ENCODE assay signal across 8 cellular contexts in genomic region chr9:34403554-34404380, GRCh38. TPM values are rescaled to one million over a fixed set of nuclear protein-coding genes. Genes with fewer than 3 reads are reported as not detected.
DNase-seq lines count a peak whose midpoint lies in the region; ATAC-seq and TF ChIP-seq lines count a peak whose summit lies in the region.

No MANE protein-coding gene starts in this region.

- H4K5ac ChIP-seq in H9 (ENCODE audit: insufficient read length, low read depth, low read length): no peak overlapping the region

- H3K23ac ChIP-seq in H9 (ENCODE audit: insufficient read length, low read depth, low read length): no peak overlapping the region

- H4K20me1 ChIP-seq in H9 (ENCODE audit: control insufficient read depth, insufficient read depth, insufficient read length): no peaks in the 10 kb centered on the region

- H3K14ac ChIP-seq in H9 (ENCODE audit: insufficient read depth, low read length): no peak overlapping the region

- H3K4me3 Mint-ChIP-seq in H9: no peak overlapping the region

- no peak overlapping the region for H3T11ph ChIP-seq in H9 (ENCODE audit: low read length)

- TF ChIP-seq CTCF in BJ (IDR thresholded peaks at IDR 0.05; ENCODE audit: insufficient read depth, low read depth, low read length) (peak; percentile 98), H9 (conservative IDR thresholded peaks at IDR 0.05) (peak; percentile 98), thoracic aorta (IDR thresholded peaks at IDR 0.05) (peak; percentile 98)

- no peak overlapping the region for H2BK12ac ChIP-seq in H9 (ENCODE audit: insufficient read length, low read depth, low read length)

- H3K9me3 Mint-ChIP-seq in H9: no peaks in the 10 kb centered on the region

- H3K56ac ChIP-seq in H9 (ENCODE audit: insufficient read length, low read depth, low read length): no peak overlapping the region

- no peak overlapping the region for H3K18ac ChIP-seq in H9 (ENCODE audit: insufficient read length, low read depth, low read length)

- DNase-seq in BJ (ENCODE audit: low read depth): no peak
- DNase-seq in H9: peak; percentile 67
- peak; percentile 14 to 77 for DNase-seq in NCI-H526 (lab: John Stamatoyannopoulos, UW)
- peak; percentile 59 for DNase-seq in activated CD8-positive, alpha-beta memory T cell treated with anti-CD3 and anti-CD28 coated beads, Interleukin-2, amount 50 U/mL, for 4 hours
- peak; percentile 79 for DNase-seq in myocyte (ENCODE audit: low read depth)
- DNase-seq in thoracic aorta (ENCODE audit: low spot score): peak; percentile 31

- H3K4ac ChIP-seq in H9 (ENCODE audit: low read depth, low read length): no peak overlapping the region

- no peaks in the 10 kb centered on the region for H3K27me3 Mint-ChIP-seq in H9 (ENCODE audit: low read depth)

- no peaks in the 10 kb centered on the region for H3K79me2 ChIP-seq in H9 (ENCODE audit: insufficient read depth, low read length)

- H2BK120ac ChIP-seq in H9 (ENCODE audit: low read depth, low read length, poor library complexity, severe bottlenecking): no peak overlapping the region

- no peaks in the 10 kb centered on the region for H3K79me1 ChIP-seq in H9 (ENCODE audit: insufficient read depth, low read depth, low read length, poor library complexity, severe bottlenecking)

- POLR2A ChIA-PET in BJ (lab: Charles Lee): interaction anchor here (0.6 kb wide), 1 partner anchor 10 kb away, joined by 3 read pairs; no protein-coding TSS in a partner anchor

- CTCF ChIA-PET in BJ (lab: Yijun Ruan, JAX): interaction anchor here (0.6 to 4.8 kb wide), 54 partner anchors 8 to 461 kb away, joined by 3 to 79 read pairs (median 5); partner anchors contain the start of genes DNAI1, ENHO, FAM219A and MYORG

- no peak overlapping the region for H2AK5ac ChIP-seq in H9 (ENCODE audit: insufficient read length, low read length)

- no peak overlapping the region for H2BK15ac ChIP-seq in H9 (ENCODE audit: low read depth, low read length)

- no peak overlapping the region for H4K91ac ChIP-seq in H9 (ENCODE audit: insufficient read length, low read depth, low read length)

- no peaks in the 10 kb centered on the region for H3K23me2 ChIP-seq in H9 (ENCODE audit: insufficient read length, low read depth, low read length, poor library complexity, severe bottlenecking)

- no peaks in the 10 kb centered on the region for H3K27me3 ChIP-seq in BJ (ENCODE audit: control insufficient read depth, insufficient read depth, low read length)
- no peaks in the 10 kb centered on the region for H3K27me3 ChIP-seq in H9 (ENCODE audit: insufficient read depth, low read length)
- H3K27me3 ChIP-seq in thoracic aorta (replicated peaks; ENCODE audit: insufficient read depth): no peaks in the 10 kb centered on the region

- H2AFZ ChIP-seq in H9 (ENCODE audit: low read length): no peak overlapping the region

- H3K36me3 ChIP-seq in BJ (ENCODE audit: control insufficient read depth, insufficient read depth, low read length): peaks cover 30% of the 10 kb centered on the region
- peaks cover 33% of the 10 kb centered on the region for H3K36me3 ChIP-seq in thoracic aorta

- H3K36me3 Mint-ChIP-seq in H9 (ENCODE audit: insufficient read depth in 1 of 3, low read depth in 3 of 3): no peaks in the 10 kb centered on the region; a peak in 1 of 7 replicates

- H4K8ac ChIP-seq in H9 (replicated peaks; ENCODE audit: insufficient read length, low read depth, low read length): no peak overlapping the region

- no peak overlapping the region for H2BK5ac ChIP-seq in H9 (ENCODE audit: insufficient read length, low read length)

- no peak overlapping the region for H3K4me2 ChIP-seq in H9 (ENCODE audit: insufficient read depth, insufficient read length, low read length)

- H3K9ac ChIP-seq in H9 (ENCODE audit: extremely low read depth, insufficient read length, low read length): no peak overlapping the region

- no peak overlapping the region for H3K4me3 ChIP-seq in BJ (ENCODE audit: low read depth, low read length)
- no peak overlapping the region for H3K4me3 ChIP-seq in thoracic aorta

- H3K27ac ChIP-seq in H9 (ENCODE audit: insufficient read length, low read depth, low read length) (no peak overlapping the region), thoracic aorta (no peak overlapping the region)

- H3K4me1 ChIP-seq in H9 (ENCODE audit: insufficient read depth, low read length) (no peaks in the 10 kb centered on the region), thoracic aorta (ENCODE audit: control insufficient read depth in 1 of 2, low read depth in 2 of 2) (no peaks in the 10 kb centered on the region)

- no peak overlapping the region for H3K27ac Mint-ChIP-seq in H9

- peak; percentile 53 for ATAC-seq in esophagus mucosa
- no peak for ATAC-seq in thoracic aorta (ENCODE audit: insufficient number of reproducible peaks, low FRiP score, low read depth)
- ATAC-seq in HG02870 (IDR thresholded peaks at IDR 0.05; ENCODE audit: unreplicated experiment): no peak

- no peak overlapping the region for H2BK20ac ChIP-seq in H9 (ENCODE audit: low read depth, low read length, poor library complexity, severe bottlenecking)

- H3K4me1 Mint-ChIP-seq in H9: no peaks in the 10 kb centered on the region

- H3K9me3 ChIP-seq in H9 (ENCODE audit: control insufficient read depth, low read depth, low read length) (no peaks in the 10 kb centered on the region), thoracic aorta (no peaks in the 10 kb centered on the region)

RNA-seq across cellular contexts. Expression of gene MYORG, which starts 27.1 kb away (rescaled TPM):
- polyA plus RNA-seq in BJ (2011; rRNA removed): 0.21 and 0.22 TPM in 2 replicates
- polyA minus RNA-seq in BJ (2011; rRNA and poly(A)+ RNA removed): 0.14 and 0.41 TPM in 2 replicates
- total RNA-seq in H9 (2021) (5.6 and 5.7 TPM in 2 replicates), esophagus mucosa (5.4 TPM), myocyte (2.6 and 7.6 TPM in 2 replicates), thoracic aorta (10 to 100 TPM in 1 of 2 donors, 1 to 10 TPM in 1; 7.4 to 12.1 TPM)
- 3.5 TPM for polyA plus RNA-seq in myocyte (2012)

RNA-seq across cellular contexts. Expression of gene FAM219A, which starts 54.6 kb away (rescaled TPM):
- 10.7 and 17.8 TPM in 2 replicates for polyA plus RNA-seq in BJ (2011; rRNA removed)
- polyA minus RNA-seq in BJ (2011; rRNA and poly(A)+ RNA removed): 9.3 and 11.3 TPM in 2 replicates
- 16.7 and 17.5 TPM in 2 replicates for total RNA-seq in H9 (2021)
- 4.5 TPM for total RNA-seq in esophagus mucosa
- 18.9 and 19.2 TPM in 2 replicates for total RNA-seq in myocyte
- polyA plus RNA-seq in myocyte (2012): 24.8 TPM
- 10 to 100 TPM; 19.2 to 20.2 TPM for total RNA-seq in thoracic aorta

RNA-seq across cellular contexts. Expression of gene DNAI1, which starts 54.8 kb away (rescaled TPM):
- polyA plus RNA-seq in BJ (2011; rRNA removed): not detected in 2 replicates
- polyA minus RNA-seq in BJ (2011; rRNA and poly(A)+ RNA removed): not detected in 2 replicates
- 0.22 and 0.83 TPM in 2 replicates for total RNA-seq in H9 (2021)
- total RNA-seq in esophagus mucosa: not detected
- total RNA-seq in myocyte: 0.13 TPM in 1 of 2 replicates, not detected in the other
- 0.14 TPM for polyA plus RNA-seq in myocyte (2012)
- not detected for total RNA-seq in thoracic aorta
